In genomic region chr7:73557397-73558257, GRCh38 we compare ENCODE assay signal across 8 cellular contexts. TPM values are rescaled to one million over a fixed set of nuclear protein-coding genes. Genes with fewer than 3 reads are reported as not detected.
DNase-seq lines count a peak whose midpoint lies in the region; ATAC-seq, FAIRE-seq and TF ChIP-seq lines count a peak whose summit lies in the region.

TSS of gene BCL7B (minus strand) at chr7:73557690. CDS start at chr7:73557578, 112 bp downstream.

- H2BK120ac ChIP-seq in H1 (replicated peaks; ENCODE audit: low read depth, low read length) (no peak within 1 kb of the TSS), mesenchymal stem cell (ENCODE audit: low read depth, low read length) (peak within 1 kb of the TSS; percentile 96)

- no peak within 1 kb of the TSS for H2BK20ac ChIP-seq in H1 (ENCODE audit: low read length)

- H2AK5ac ChIP-seq in H1 (ENCODE audit: low read depth, low read length) (no peak within 1 kb of the TSS), mesenchymal stem cell (ENCODE audit: low read length, severe bottlenecking) (peak within 1 kb of the TSS; percentile 65)

- H3K9me3 ChIP-seq in H1 (ENCODE audit: insufficient read depth in 2 of 2, low read depth in 1 of 2, low read length in 1 of 2), result no peaks in the 10 kb centered on the region
- no peaks in the 10 kb centered on the region for H3K9me3 ChIP-seq in mesenchymal stem cell (ENCODE audit: control insufficient read depth, low read length)

- TF ChIP-seq EP300 in H1 (IDR thresholded peaks at IDR 0.05; ENCODE audit: borderline replicate concordance in 1 of 2, low read depth in 2 of 2, low read length in 2 of 2), result no peak

- H3K79me2 ChIP-seq in H1 (ENCODE audit: control insufficient read depth in 1 of 2, insufficient read depth in 2 of 2, low read length in 2 of 2), result peaks cover 0 to 30% of the 10 kb centered on the region in 2 experiments; a peak in 3 of 4 replicates

- H2BK15ac ChIP-seq in H1 (ENCODE audit: low read length), result 0 out of 2 replicates have a peak within 1 kb of the TSS, but pooled peaks have one; percentile 12
- H2BK15ac ChIP-seq in mesenchymal stem cell (ENCODE audit: low read depth, poor library complexity, severe bottlenecking), result peak within 1 kb of the TSS; percentile 98

- H2BK5ac ChIP-seq in H1 (ENCODE audit: low read depth, low read length) (peak within 1 kb of the TSS; percentile 84; the same call in 1 of the 2 replicates), mesenchymal stem cell (ENCODE audit: low read depth, low read length, poor library complexity, severe bottlenecking) (peak within 1 kb of the TSS; percentile 68)

- H3K27ac ChIP-seq in H1 (ENCODE audit: low read depth, low read length) (peak within 1 kb of the TSS; percentile 99), mesenchymal stem cell (ENCODE audit: low read length, poor library complexity, severe bottlenecking) (peak within 1 kb of the TSS; percentile 95)

- TF ChIP-seq RAD21 in H1 (IDR thresholded peaks at IDR 0.05 in 1 of 2, conservative IDR thresholded peaks at IDR 0.05 in 1 of 2; ENCODE audit: low read depth in 2 of 2, low read length in 2 of 2), result no peak

- H3K36me3 ChIP-seq in H1 (ENCODE audit: control insufficient read depth in 2 of 4, insufficient read depth in 4 of 4, low read length in 3 of 4) (no peaks in the 10 kb centered on the region), mesenchymal stem cell (ENCODE audit: control insufficient read depth in 1 of 2, insufficient read depth in 2 of 2, low read depth in 1 of 2, low read length in 2 of 2) (peaks cover 4 to 12% of the 10 kb centered on the region in 2 experiments)

- TF ChIP-seq CTCF in AG10803 (conservative IDR thresholded peaks at IDR 0.05; ENCODE audit: low read length) (no peak), H1 (IDR thresholded peaks at IDR 0.05; ENCODE audit: control extremely low read depth in 1 of 3, insufficient read depth in 1 of 3, low read depth in 1 of 3, low read length in 3 of 3) (no peak)

- TF ChIP-seq POLR2A in H1 (IDR thresholded peaks at IDR 0.05; ENCODE audit: control extremely low read depth in 1 of 2, low read depth in 2 of 2, low read length in 2 of 2), result peak; percentile 82 to 84

- H3K4ac ChIP-seq in H1 (replicated peaks; ENCODE audit: insufficient read length, low read depth, low read length), result peak within 1 kb of the TSS; percentile 93
- H3K4ac ChIP-seq in mesenchymal stem cell (ENCODE audit: low read depth in 1 of 2, low read length in 2 of 2), result peak within 1 kb of the TSS; percentile 92 to 99

- H4K91ac ChIP-seq in H1 (replicated peaks; ENCODE audit: insufficient read length, low read length), result peak within 1 kb of the TSS; percentile 98
- H4K91ac ChIP-seq in mesenchymal stem cell (ENCODE audit: low read length), result peak within 1 kb of the TSS; percentile 97

- DNase-seq in AG10803 (ENCODE audit: low read depth) (peak; percentile 50), NCI-H526 treated with DMSO at 0.1 percent for 48 hours (lab: John Stamatoyannopoulos, UW) (peak; percentile 28), H1 (ENCODE audit: low read depth in 1 of 2, low spot score in 2 of 2) (peak; percentile 38 to 87), mesenchymal stem cell (peak; percentile 65)
- DNase-seq in stimulated activated CD8-positive, alpha-beta memory T cell treated with anti-CD3 and anti-CD28 coated beads, Interleukin-12 subunit alpha, Interleukin-12 subunit beta, amount 100 ng/mL, for 24 hours (ENCODE audit: extremely low read depth), result peak; percentile 35

- H3K4me2 ChIP-seq in H1 (ENCODE audit: insufficient read depth in 1 of 2, low read depth in 2 of 2, low read length in 2 of 2), result peak within 1 kb of the TSS; percentile 92 to 94
- peak within 1 kb of the TSS; percentile 84 for H3K4me2 ChIP-seq in mesenchymal stem cell (ENCODE audit: low read length, poor library complexity, severe bottlenecking)

- H3K79me1 ChIP-seq in H1 (ENCODE audit: low read depth, low read length), result peaks cover 6% of the 10 kb centered on the region; the same call in 1 of the 2 replicates
- peaks cover 2% of the 10 kb centered on the region for H3K79me1 ChIP-seq in mesenchymal stem cell (replicated peaks; ENCODE audit: low read length, poor library complexity, severe bottlenecking)

- peak within 1 kb of the TSS; percentile 31; the same call in 1 of the 2 replicates for H2AFZ ChIP-seq in H1 (ENCODE audit: low read length)
- H2AFZ ChIP-seq in mesenchymal stem cell (ENCODE audit: low read depth, low read length), result peak within 1 kb of the TSS; percentile 87

- peaks cover 9% of the 10 kb centered on the region for H3K23me2 ChIP-seq in H1 (ENCODE audit: low read depth, low read length)

- peak within 1 kb of the TSS; percentile 95 for H4K5ac ChIP-seq in H1 (ENCODE audit: insufficient read length, low read depth, low read length)

- H3K9ac ChIP-seq in H1 (replicated peaks in 1 of 4; ENCODE audit: extremely low read depth in 1 of 4, low read depth in 3 of 4, low read length in 3 of 4) (peak within 1 kb of the TSS; percentile 95 to 99 (median 98)), mesenchymal stem cell (ENCODE audit: low read length) (peak within 1 kb of the TSS; percentile 95)

- H3K14ac ChIP-seq in H1 (ENCODE audit: insufficient read length), result no peak within 1 kb of the TSS
- H3K14ac ChIP-seq in mesenchymal stem cell (ENCODE audit: low read length in 2 of 2), result peak within 1 kb of the TSS in 1 of 2 experiments; percentile 94

- POLR2A ChIA-PET in activated CD8-positive, alpha-beta memory T cell treated with anti-CD3 and anti-CD28 coated beads for 36 hours (lab: Charles Lee), result interaction anchor here (0.6 to 1.9 kb wide), 4 partner anchors 20 to 57 kb away, joined by 3 to 13 read pairs (median 4); partner anchors contain the start of gene BAZ1B
- POLR2A ChIA-PET in H1 (lab: Charles Lee; ENCODE audit: partially characterized antibody), result interaction anchor here (0.6 to 2.5 kb wide), 15 partner anchors 9 to 145 kb away, joined by 3 to 31 read pairs (median 4); partner anchors contain the start of genes BAZ1B and TBL2

- peaks cover 2 to 3% of the 10 kb centered on the region in 2 experiments for H4K20me1 ChIP-seq in H1 (replicated peaks in 1 of 2; ENCODE audit: control insufficient read depth in 1 of 2, insufficient read depth in 2 of 2, low read length in 2 of 2)

- H3K27me3 ChIP-seq in H1 (replicated peaks in 1 of 4; ENCODE audit: control insufficient read depth in 3 of 4, extremely low read depth in 1 of 4, insufficient read depth in 3 of 4, low read length in 3 of 4), result peaks cover 0 to 8% (median 1%) of the 10 kb centered on the region in 4 experiments; a peak in 4 of 7 replicates
- no peaks in the 10 kb centered on the region for H3K27me3 ChIP-seq in mesenchymal stem cell (ENCODE audit: control insufficient read depth in 1 of 2, insufficient read depth in 1 of 2, low read length in 2 of 2)

- ATAC-seq in GM18873 (IDR thresholded peaks at IDR 0.05; ENCODE audit: low FRiP score, unreplicated experiment) (peak; percentile 8), HG03135 (IDR thresholded peaks at IDR 0.05; ENCODE audit: unreplicated experiment) (peak; percentile 58)

- WGBS in H1 (ENCODE audit: extremely low coverage in 1 of 2, insufficient coverage in 1 of 2, insufficient read length in 1 of 2, insufficient replicate concordance in 2 of 2, low coverage in 1 of 2, low lambda C conversion rate in 2 of 2, missing lambda C conversion rate in 1 of 2), 2 experiments, result 10% methylated on average over 48 of the region's 83 CpGs; no CpG with 5 or more reads in 1 of the 2 experiments
- 7% methylated on average over 62 of the region's 83 CpGs for WGBS in mesenchymal stem cell

- H3K23ac ChIP-seq in H1 (ENCODE audit: insufficient read length), result peak within 1 kb of the TSS; percentile 42
- H3K23ac ChIP-seq in mesenchymal stem cell (ENCODE audit: low read length in 2 of 2), result no peak within 1 kb of the TSS

- peaks cover 0 to 3% (median 1%) of the 10 kb centered on the region in 4 experiments; a peak in 2 of 7 replicates for H3K4me1 ChIP-seq in H1 (replicated peaks in 1 of 4; ENCODE audit: control insufficient read depth in 3 of 4, insufficient read depth in 4 of 4, low read length in 3 of 4)
- H3K4me1 ChIP-seq in mesenchymal stem cell (ENCODE audit: control insufficient read depth, insufficient read depth, low read depth, low read length), result peaks cover 20% of the 10 kb centered on the region

- H3K4me3 ChIP-seq in AG10803 (ENCODE audit: low read length) (peak within 1 kb of the TSS; percentile 88), H1 (ENCODE audit: extremely low read depth in 1 of 4, insufficient read depth in 2 of 4, low read depth in 3 of 4, low read length in 4 of 4) (peak within 1 kb of the TSS; percentile 68 to 87 (median 76)), mesenchymal stem cell (ENCODE audit: insufficient read depth in 1 of 2, low read depth in 1 of 2, low read length in 2 of 2) (peak within 1 kb of the TSS; percentile 96 to 99)

- peak within 1 kb of the TSS; percentile 100 for H4K8ac ChIP-seq in H1 (ENCODE audit: extremely low read depth, insufficient read depth, low read length)
- H4K8ac ChIP-seq in mesenchymal stem cell (ENCODE audit: low read length), result peak within 1 kb of the TSS; percentile 98

- H3K18ac ChIP-seq in H1 (ENCODE audit: extremely low read depth, low read length) (peak within 1 kb of the TSS; percentile 96), mesenchymal stem cell (ENCODE audit: low read depth in 1 of 2, low read length in 2 of 2) (peak within 1 kb of the TSS; percentile 98 to 100)

- CTCF ChIA-PET in activated CD8-positive, alpha-beta memory T cell treated with anti-CD3 and anti-CD28 coated beads for 36 hours (lab: Charles Lee), result interaction anchor here (0.5 to 1.4 kb wide), 3 partner anchors 16 to 61 kb away, joined by 3 read pairs; no protein-coding TSS in a partner anchor
- CTCF ChIA-PET in H1 (lab: Charles Lee; ENCODE audit: partially characterized antibody), result interaction anchor here (1.3 to 1.4 kb wide), 2 partner anchors 29 to 35 kb away, joined by 4 read pairs; partner anchors contain the start of gene BAZ1B

- peak within 1 kb of the TSS; percentile 90 for H3K56ac ChIP-seq in H1 (replicated peaks; ENCODE audit: insufficient read length, low read depth, low read length)

- FAIRE-seq in H1 (lab: Jason Lieb, UNC), result no peak

- peak within 1 kb of the TSS; percentile 76; the same call in 1 of the 2 replicates for H2BK12ac ChIP-seq in H1 (ENCODE audit: low read depth, low read length)
- H2BK12ac ChIP-seq in mesenchymal stem cell (ENCODE audit: low read length in 2 of 2), result peak within 1 kb of the TSS; percentile 0 to 22

RNA-seq across cellular contexts. Expression of gene BCL7B, which starts in this region (rescaled TPM):
- 10 to 100 TPM; 68.7 to 71.4 TPM for total RNA-seq in activated CD8-positive, alpha-beta memory T cell treated with anti-CD3 and anti-CD28 coated beads for 36 hours
- 24.9 and 32.3 TPM in 2 replicates for total RNA-seq in H1 (2021; fragmentation: NEBNext Ultra II Directional; extraction: Animal tissue kit (Norgen Biotek cat#: 25700))
- polyA plus RNA-seq in H1 (2011; rRNA removed), result 42.1 and 44.6 TPM in 2 replicates
- polyA plus RNA-seq in H1 (2011; cell fraction: cytosol; rRNA removed), result 34.9 TPM
- polyA plus RNA-seq in H1 (2011; cell fraction: nucleus; rRNA removed), result 30.7 TPM
- polyA plus RNA-seq in H1 (2012, experiment 1 of 2), result 27.5 to 31.0 TPM (median 28.8 TPM) in 4 replicates
- 29.3 TPM for polyA plus RNA-seq in H1 (2012, experiment 2 of 2)
- polyA plus RNA-seq in H1 (2013, experiment 1 of 2), result 32.4 TPM
- polyA plus RNA-seq in H1 (2013, experiment 2 of 2), result 32.1 TPM
- polyA minus RNA-seq in H1 (2011; rRNA and poly(A)+ RNA removed), result 17.2 and 26.8 TPM in 2 replicates
- polyA minus RNA-seq in H1 (2011; cell fraction: cytosol; rRNA and poly(A)+ RNA removed), result 25.9 TPM
- 15.4 TPM for polyA minus RNA-seq in H1 (2011; cell fraction: nucleus; rRNA and poly(A)+ RNA removed)
- 57.6 TPM for polyA plus RNA-seq in mesenchymal stem cell (2013, experiment 1 of 2)
- polyA plus RNA-seq in mesenchymal stem cell (2013, experiment 2 of 2), result 56.4 TPM

Comparison
In these comparisons a context has a peak if more than half of its experiments do, and no peak if none do; other contexts are left out.
1. Peak in every context shown above with its lines: DNase-seq, ATAC-seq, H3K4me3 ChIP-seq and H3K27ac ChIP-seq.